ENCODE assay signal across 8 cellular contexts in genomic region chr6:10750568-10750967, GRCh38. TPM values are rescaled to one million over a fixed set of nuclear protein-coding genes. Genes with fewer than 3 reads are reported as not detected.
DNase-seq lines count a peak whose midpoint lies in the region; ATAC-seq and TF ChIP-seq lines count a peak whose summit lies in the region.
"Not testable (repeated sequence)": the region's sequence is repeated elsewhere in the genome, so short reads cannot be mapped to it uniquely, and the experiment has no call there.
"Had no signal": no experiment of that assay in that cellular context is flagged by ENCODE, and none has a peak within 500 bp of the region (broad histone marks: within the 10 kb centered on the region; RNA-seq: fewer than 3 reads in every experiment).

No MANE protein-coding gene starts in this region.

- not testable (repeated sequence) for H3K9me3 ChIP-seq in DND-41 (ENCODE audit: insufficient read depth, low read length, severe bottlenecking); T-helper 17 cell (ENCODE audit: control insufficient read depth, low read length, poor library complexity, severe bottlenecking); thyroid gland

- peak overlapping the region; percentile 11; the same call in 1 of the 2 replicates for H3K4me2 ChIP-seq in DND-41 (ENCODE audit: insufficient read depth, low read length)

- H3K27ac Mint-ChIP-seq in T-helper 17 cell: peak overlapping the region; percentile 49
- H3K27ac Mint-ChIP-seq in activated T-helper 17 cell treated with anti-CD3 and anti-CD28 coated beads, Interleukin-2, amount 50 U/mL, for 72 hours: peak overlapping the region; percentile 39
- H3K27ac Mint-ChIP-seq in effector memory CD8-positive, alpha-beta T cell: peak overlapping the region; percentile 71 to 79
- H3K27ac Mint-ChIP-seq in mesothelial cell of epicardium: peak overlapping the region; percentile 86
- H3K27ac Mint-ChIP-seq in neural crest cell (ENCODE audit: unreplicated experiment): not testable (repeated sequence)

- not testable (repeated sequence) for H3K4me3 Mint-ChIP-seq in T-helper 17 cell; activated T-helper 17 cell treated with anti-CD3 and anti-CD28 coated beads, Interleukin-2, amount 50 U/mL, for 72 hours; effector memory CD8-positive, alpha-beta T cell; mesothelial cell of epicardium
- H3K4me3 Mint-ChIP-seq in neural crest cell: peak overlapping the region; percentile 99

- not testable (repeated sequence) for H3K27me3 ChIP-seq in DND-41 (ENCODE audit: insufficient read depth, low read length, poor library complexity); thyroid gland

- not testable (repeated sequence) for H3K27me3 Mint-ChIP-seq in T-helper 17 cell; activated T-helper 17 cell treated with anti-CD3 and anti-CD28 coated beads, Interleukin-2, amount 50 U/mL, for 72 hours; effector memory CD8-positive, alpha-beta T cell; mesothelial cell of epicardium (ENCODE audit: low read depth); neural crest cell (ENCODE audit: low read depth)

- H3K4me1 Mint-ChIP-seq in T-helper 17 cell (peaks cover 51% of the 10 kb centered on the region), mesothelial cell of epicardium (peaks cover 27% of the 10 kb centered on the region), neural crest cell (peaks cover 32% of the 10 kb centered on the region)
- H3K4me1 Mint-ChIP-seq in activated T-helper 17 cell treated with anti-CD3 and anti-CD28 coated beads, Interleukin-2, amount 50 U/mL, for 72 hours: peaks cover 26% of the 10 kb centered on the region
- H3K4me1 Mint-ChIP-seq in effector memory CD8-positive, alpha-beta T cell (ENCODE audit: low read depth in 2 of 2): peaks cover 58% of the 10 kb centered on the region in 2 donors

- TF ChIP-seq CTCF in DND-41 (IDR thresholded peaks at IDR 0.05; ENCODE audit: borderline replicate concordance, extremely low read depth, low read length, poor library complexity, severe bottlenecking); mesothelial cell of epicardium (IDR thresholded peaks at IDR 0.05; ENCODE audit: unreplicated experiment); neural crest cell (conservative IDR thresholded peaks at IDR 0.05); thyroid gland (IDR thresholded peaks at IDR 0.05): not testable (repeated sequence)

- not testable (repeated sequence) for H3K9me3 Mint-ChIP-seq in activated T-helper 17 cell treated with anti-CD3 and anti-CD28 coated beads, Interleukin-2, amount 50 U/mL, for 72 hours; effector memory CD8-positive, alpha-beta T cell; mesothelial cell of epicardium; neural crest cell

- 32 to 55% methylated on average over 6 of the region's 6 CpGs for WGBS in thyroid gland, 2 donors

- H2AFZ ChIP-seq in DND-41 (ENCODE audit: low read depth, low read length): not testable (repeated sequence)

- not testable (repeated sequence) for H3K27ac ChIP-seq in DND-41 (ENCODE audit: low read length)
- peak overlapping the region; percentile 1 to 67 (median 40) for H3K27ac ChIP-seq in thyroid gland

- not testable (repeated sequence) for TF ChIP-seq POLR2A in thyroid gland (IDR thresholded peaks at IDR 0.05)

- not testable (repeated sequence) for ATAC-seq in DND-41 (ENCODE audit: insufficient read depth, low read depth); T-helper 17 cell; activated T-helper 17 cell treated with anti-CD3 and anti-CD28 coated beads, Interleukin-2, amount 50 U/mL, for 72 hours (replicated peaks); effector memory CD8-positive, alpha-beta T cell (replicated peaks)

- DNase-seq in DND-41; T-helper 17 cell; effector memory CD8-positive, alpha-beta T cell; mesothelial cell of epicardium (ENCODE audit: low spot score in 2 of 2, unreplicated experiment in 2 of 2); neural crest cell (ENCODE audit: low read depth, low spot score); thyroid gland: not testable (repeated sequence)

- peaks cover 42% of the 10 kb centered on the region for H3K4me1 ChIP-seq in DND-41 (ENCODE audit: insufficient read depth, low read length)
- H3K4me1 ChIP-seq in thyroid gland: peaks cover 24 to 39% of the 10 kb centered on the region in 2 donors

- H3K36me3 ChIP-seq in DND-41 (ENCODE audit: insufficient read depth, low read length) (peaks cover 66% of the 10 kb centered on the region), thyroid gland (peaks cover 15 to 22% of the 10 kb centered on the region in 2 donors)

- H3K4me3 ChIP-seq in DND-41 (ENCODE audit: low read depth in 1 of 2, low read length in 2 of 2); thyroid gland (replicated peaks in 1 of 3): not testable (repeated sequence)

- intact Hi-C loops in thyroid gland (cut with DNase I): not testable (repeated sequence)

- not testable (repeated sequence) for H3K9ac ChIP-seq in DND-41 (ENCODE audit: low read depth, low read length)

- peaks cover 89% of the 10 kb centered on the region for H3K79me2 ChIP-seq in DND-41 (ENCODE audit: insufficient read depth, low read length)

- H3K36me3 Mint-ChIP-seq in T-helper 17 cell (ENCODE audit: low read depth): not testable (repeated sequence)
- peaks cover 86% of the 10 kb centered on the region for H3K36me3 Mint-ChIP-seq in activated T-helper 17 cell treated with anti-CD3 and anti-CD28 coated beads, Interleukin-2, amount 50 U/mL, for 72 hours (ENCODE audit: low read depth)
- peaks cover 19% of the 10 kb centered on the region for H3K36me3 Mint-ChIP-seq in effector memory CD8-positive, alpha-beta T cell (ENCODE audit: insufficient read depth)
- peaks cover 21% of the 10 kb centered on the region for H3K36me3 Mint-ChIP-seq in mesothelial cell of epicardium
- peaks cover 30% of the 10 kb centered on the region for H3K36me3 Mint-ChIP-seq in neural crest cell (ENCODE audit: low read depth)

- peaks cover 35% of the 10 kb centered on the region for H4K20me1 ChIP-seq in DND-41 (ENCODE audit: insufficient read depth, low read length)

RNA-seq across cellular contexts. Expression of gene TMEM14B, which starts 3.0 kb away (rescaled TPM):
- total RNA-seq in T-helper 17 cell (10 to 100 TPM; 50.8 to 59.8 TPM), mesothelial cell of epicardium (56.1 to 58.5 TPM (median 57.3 TPM) in 3 replicates), neural crest cell (80.8 and 81.5 TPM in 2 replicates), thyroid gland (100 to 1,000 TPM; 114 to 217 (median 197) TPM)
- 100 to 1,000 TPM in 1 of 2 donors, 10 to 100 TPM in 1; 90.4 to 109 TPM for total RNA-seq in activated T-helper 17 cell treated with anti-CD3 and anti-CD28 coated beads, Interleukin-2, amount 50 U/mL, for 72 hours

RNA-seq across cellular contexts. Expression of gene TMEM14C, which starts 27.7 kb away (rescaled TPM):
- total RNA-seq in T-helper 17 cell (10 to 100 TPM; 31.5 to 37.5 TPM), mesothelial cell of epicardium (74.4 to 78.9 TPM (median 75.7 TPM) in 3 replicates), neural crest cell (88.3 and 90.5 TPM in 2 replicates), thyroid gland (100 to 1,000 TPM; 103 to 215 (median 162) TPM)
- total RNA-seq in activated T-helper 17 cell treated with anti-CD3 and anti-CD28 coated beads, Interleukin-2, amount 50 U/mL, for 72 hours: 10 to 100 TPM; 52.6 to 64.1 TPM

RNA-seq across cellular contexts. Expression of gene PAK1IP1, which starts 55.8 kb away (rescaled TPM):
- total RNA-seq in T-helper 17 cell (1 to 10 TPM; 4.3 to 6.3 TPM), mesothelial cell of epicardium (14.7 to 16.8 TPM (median 15.5 TPM) in 3 replicates), neural crest cell (21.6 and 25.4 TPM in 2 replicates), thyroid gland (10 to 100 TPM in 3 of 4 donors, 1 to 10 TPM in 1; 8.8 to 15.6 (median 12.7) TPM)
- 10 to 100 TPM; 13.7 to 27.4 TPM for total RNA-seq in activated T-helper 17 cell treated with anti-CD3 and anti-CD28 coated beads, Interleukin-2, amount 50 U/mL, for 72 hours

RNA-seq across cellular contexts. Expression of gene C6orf52, which starts 56.2 kb away (rescaled TPM):
- total RNA-seq in T-helper 17 cell (1 to 10 TPM in 1 of 2 donors, not detected in 1; 1.6 TPM), mesothelial cell of epicardium (3.1 to 4.6 TPM (median 3.8 TPM) in 3 replicates), neural crest cell (5.3 and 8.2 TPM in 2 replicates), thyroid gland (not detected)
- total RNA-seq in activated T-helper 17 cell treated with anti-CD3 and anti-CD28 coated beads, Interleukin-2, amount 50 U/mL, for 72 hours: not detected
- total RNA-seq: HFFc6 had no signal
